ENCODE assay signal across 1 cellular context in genomic region chr20:652611-653109, GRCh38.
A peak's percentile ranks its signal among the peaks of the same experiment; 100 is the strongest.
TF ChIP-seq lines count a peak whose summit lies in the region.

No MANE protein-coding gene starts in this region.

TF ChIP-seq in HEK293, 187 proteins besides CTCF, POLR2A, EP300 and RAD21 (continued from another document and continues in another):
- TF ChIP-seq TSHZ1 (tag by site-specific recombination; IDR thresholded peaks at IDR 0.05; ENCODE audit: borderline replicate concordance) (no peak), ZNF175 (tag by site-specific recombination; IDR thresholded peaks at IDR 0.05) (no peak), HOXA7 (CRISPR knock-in tag; IDR thresholded peaks at IDR 0.05; ENCODE audit: borderline replicate concordance) (no peak), SALL2 (tag by site-specific recombination; IDR thresholded peaks at IDR 0.05; ENCODE audit: borderline replicate concordance) (no peak), ZNF221 (tag by site-specific recombination; IDR thresholded peaks at IDR 0.05; ENCODE audit: borderline replicate concordance) (no peak), ZNF202 (tag by site-specific recombination; IDR thresholded peaks at IDR 0.05; ENCODE audit: borderline replicate concordance) (no peak), SCRT2 (tag by site-specific recombination; IDR thresholded peaks at IDR 0.05) (no peak), ZNF350 (tag by site-specific recombination; IDR thresholded peaks at IDR 0.05) (no peak), ZBTB11 (tag by site-specific recombination; conservative IDR thresholded peaks at IDR 0.05; ENCODE audit: low read depth) (0 out of 2 replicates have a peak, but pooled peaks have one; percentile 18), ZFHX2 (tag by site-specific recombination; conservative IDR thresholded peaks at IDR 0.05) (no peak), ZBTB7A (tag by site-specific recombination; IDR thresholded peaks at IDR 0.05; ENCODE audit: low read depth) (0 out of 2 replicates have a peak, but pooled peaks have one; percentile 24), ZNF692 (tag by site-specific recombination; IDR thresholded peaks at IDR 0.05) (peak; percentile 75), ZNF449 (tag by site-specific recombination; IDR thresholded peaks at IDR 0.05) (no peak), ZNF596 (tag by site-specific recombination; IDR thresholded peaks at IDR 0.05) (no peak), ZNF354C (tag by site-specific recombination; IDR thresholded peaks at IDR 0.05; ENCODE audit: borderline replicate concordance, low read depth) (no peak), ZFP3 (tag by site-specific recombination; IDR thresholded peaks at IDR 0.05; ENCODE audit: low read depth) (no peak), KLF9 (tag by site-specific recombination; IDR thresholded peaks at IDR 0.05; ENCODE audit: low read depth) (no peak), REPIN1 (tag by site-specific recombination; IDR thresholded peaks at IDR 0.05; ENCODE audit: low read depth) (0 out of 2 replicates have a peak, but pooled peaks have one; percentile 14), ZNF610 (tag by site-specific recombination; IDR thresholded peaks at IDR 0.05; ENCODE audit: borderline replicate concordance) (no peak), OSR2 (tag by site-specific recombination; IDR thresholded peaks at IDR 0.05) (no peak), ZNF664 (tag by site-specific recombination; IDR thresholded peaks at IDR 0.05) (no peak), ZNF26 (tag by site-specific recombination; IDR thresholded peaks at IDR 0.05) (no peak), TRIM28 (IDR thresholded peaks at IDR 0.05; ENCODE audit: borderline replicate concordance, low read length) (no peak), ZNF266 (tag by site-specific recombination; IDR thresholded peaks at IDR 0.05; ENCODE audit: low read depth) (no peak), ZNF391 (tag by site-specific recombination; IDR thresholded peaks at IDR 0.05; ENCODE audit: borderline replicate concordance, low read depth) (no peak), ZNF416 (tag by site-specific recombination; IDR thresholded peaks at IDR 0.05) (no peak), ZBTB1 (tag by site-specific recombination; IDR thresholded peaks at IDR 0.05) (no peak), ZNF248 (tag by site-specific recombination; IDR thresholded peaks at IDR 0.05) (no peak), ZNF624 (tag by site-specific recombination; IDR thresholded peaks at IDR 0.05) (no peak), ZNF830 (tag by site-specific recombination; IDR thresholded peaks at IDR 0.05; ENCODE audit: low read depth) (no peak), ZNF473 (tag by site-specific recombination; IDR thresholded peaks at IDR 0.05) (no peak), ZNF530 (tag by site-specific recombination; IDR thresholded peaks at IDR 0.05; ENCODE audit: low read depth) (no peak), ZNF571 (tag by site-specific recombination; IDR thresholded peaks at IDR 0.05) (no peak)
- TF ChIP-seq, protein P1, sequence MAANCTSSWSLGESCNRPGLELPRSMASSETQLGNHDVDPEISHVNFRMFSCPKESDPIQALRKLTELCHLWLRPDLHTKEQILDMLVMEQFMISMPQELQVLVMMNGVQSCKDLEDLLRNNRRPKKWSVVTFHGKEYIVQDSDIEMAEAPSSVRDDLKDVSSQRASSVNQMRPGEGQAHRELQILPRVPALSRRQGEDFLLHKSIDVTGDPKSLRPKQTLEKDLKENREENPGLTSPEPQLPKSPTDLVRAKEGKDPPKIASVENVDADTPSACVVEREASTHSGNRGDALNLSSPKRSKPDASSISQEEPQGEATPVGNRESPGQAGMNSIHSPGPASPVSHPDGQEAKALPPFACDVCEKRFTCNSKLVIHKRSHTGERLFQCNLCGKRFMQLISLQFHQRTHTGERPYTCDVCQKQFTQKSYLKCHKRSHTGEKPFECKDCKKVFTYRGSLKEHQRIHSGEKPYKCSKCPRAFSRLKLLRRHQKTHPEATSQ (tag by site-specific recombination; IDR thresholded peaks at IDR 0.05) = peak; percentile 37; the same call in 1 of the 2 replicates
- TF ChIP-seq, protein P2, sequence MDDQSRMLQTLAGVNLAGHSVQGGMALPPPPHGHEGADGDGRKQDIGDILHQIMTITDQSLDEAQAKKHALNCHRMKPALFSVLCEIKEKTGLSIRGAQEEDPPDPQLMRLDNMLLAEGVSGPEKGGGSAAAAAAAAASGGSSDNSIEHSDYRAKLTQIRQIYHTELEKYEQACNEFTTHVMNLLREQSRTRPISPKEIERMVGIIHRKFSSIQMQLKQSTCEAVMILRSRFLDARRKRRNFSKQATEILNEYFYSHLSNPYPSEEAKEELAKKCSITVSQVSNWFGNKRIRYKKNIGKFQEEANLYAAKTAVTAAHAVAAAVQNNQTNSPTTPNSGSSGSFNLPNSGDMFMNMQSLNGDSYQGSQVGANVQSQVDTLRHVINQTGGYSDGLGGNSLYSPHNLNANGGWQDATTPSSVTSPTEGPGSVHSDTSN (CRISPR knock-in tag; IDR thresholded peaks at IDR 0.05) = no peak
- TF ChIP-seq, protein P3, sequence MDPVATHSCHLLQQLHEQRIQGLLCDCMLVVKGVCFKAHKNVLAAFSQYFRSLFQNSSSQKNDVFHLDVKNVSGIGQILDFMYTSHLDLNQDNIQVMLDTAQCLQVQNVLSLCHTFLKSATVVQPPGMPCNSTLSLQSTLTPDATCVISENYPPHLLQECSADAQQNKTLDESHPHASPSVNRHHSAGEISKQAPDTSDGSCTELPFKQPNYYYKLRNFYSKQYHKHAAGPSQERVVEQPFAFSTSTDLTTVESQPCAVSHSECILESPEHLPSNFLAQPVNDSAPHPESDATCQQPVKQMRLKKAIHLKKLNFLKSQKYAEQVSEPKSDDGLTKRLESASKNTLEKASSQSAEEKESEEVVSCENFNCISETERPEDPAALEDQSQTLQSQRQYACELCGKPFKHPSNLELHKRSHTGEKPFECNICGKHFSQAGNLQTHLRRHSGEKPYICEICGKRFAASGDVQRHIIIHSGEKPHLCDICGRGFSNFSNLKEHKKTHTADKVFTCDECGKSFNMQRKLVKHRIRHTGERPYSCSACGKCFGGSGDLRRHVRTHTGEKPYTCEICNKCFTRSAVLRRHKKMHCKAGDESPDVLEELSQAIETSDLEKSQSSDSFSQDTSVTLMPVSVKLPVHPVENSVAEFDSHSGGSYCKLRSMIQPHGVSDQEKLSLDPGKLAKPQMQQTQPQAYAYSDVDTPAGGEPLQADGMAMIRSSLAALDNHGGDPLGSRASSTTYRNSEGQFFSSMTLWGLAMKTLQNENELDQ (tag by site-specific recombination; IDR thresholded peaks at IDR 0.05; ENCODE audit: low read depth) = no peak
- TF ChIP-seq, protein P4, sequence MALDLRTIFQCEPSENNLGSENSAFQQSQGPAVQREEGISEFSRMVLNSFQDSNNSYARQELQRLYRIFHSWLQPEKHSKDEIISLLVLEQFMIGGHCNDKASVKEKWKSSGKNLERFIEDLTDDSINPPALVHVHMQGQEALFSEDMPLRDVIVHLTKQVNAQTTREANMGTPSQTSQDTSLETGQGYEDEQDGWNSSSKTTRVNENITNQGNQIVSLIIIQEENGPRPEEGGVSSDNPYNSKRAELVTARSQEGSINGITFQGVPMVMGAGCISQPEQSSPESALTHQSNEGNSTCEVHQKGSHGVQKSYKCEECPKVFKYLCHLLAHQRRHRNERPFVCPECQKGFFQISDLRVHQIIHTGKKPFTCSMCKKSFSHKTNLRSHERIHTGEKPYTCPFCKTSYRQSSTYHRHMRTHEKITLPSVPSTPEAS (tag by site-specific recombination; IDR thresholded peaks at IDR 0.05) = no peak
- TF ChIP-seq, protein P5, sequence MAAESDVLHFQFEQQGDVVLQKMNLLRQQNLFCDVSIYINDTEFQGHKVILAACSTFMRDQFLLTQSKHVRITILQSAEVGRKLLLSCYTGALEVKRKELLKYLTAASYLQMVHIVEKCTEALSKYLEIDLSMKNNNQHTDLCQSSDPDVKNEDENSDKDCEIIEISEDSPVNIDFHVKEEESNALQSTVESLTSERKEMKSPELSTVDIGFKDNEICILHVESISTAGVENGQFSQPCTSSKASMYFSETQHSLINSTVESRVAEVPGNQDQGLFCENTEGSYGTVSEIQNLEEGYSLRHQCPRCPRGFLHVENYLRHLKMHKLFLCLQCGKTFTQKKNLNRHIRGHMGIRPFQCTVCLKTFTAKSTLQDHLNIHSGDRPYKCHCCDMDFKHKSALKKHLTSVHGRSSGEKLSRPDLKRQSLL (tag by site-specific recombination; IDR thresholded peaks at IDR 0.05) = no peak
- TF ChIP-seq, protein P6, sequence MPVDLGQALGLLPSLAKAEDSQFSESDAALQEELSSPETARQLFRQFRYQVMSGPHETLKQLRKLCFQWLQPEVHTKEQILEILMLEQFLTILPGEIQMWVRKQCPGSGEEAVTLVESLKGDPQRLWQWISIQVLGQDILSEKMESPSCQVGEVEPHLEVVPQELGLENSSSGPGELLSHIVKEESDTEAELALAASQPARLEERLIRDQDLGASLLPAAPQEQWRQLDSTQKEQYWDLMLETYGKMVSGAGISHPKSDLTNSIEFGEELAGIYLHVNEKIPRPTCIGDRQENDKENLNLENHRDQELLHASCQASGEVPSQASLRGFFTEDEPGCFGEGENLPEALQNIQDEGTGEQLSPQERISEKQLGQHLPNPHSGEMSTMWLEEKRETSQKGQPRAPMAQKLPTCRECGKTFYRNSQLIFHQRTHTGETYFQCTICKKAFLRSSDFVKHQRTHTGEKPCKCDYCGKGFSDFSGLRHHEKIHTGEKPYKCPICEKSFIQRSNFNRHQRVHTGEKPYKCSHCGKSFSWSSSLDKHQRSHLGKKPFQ (tag by site-specific recombination; IDR thresholded peaks at IDR 0.05) = peak; percentile 17; the same call in 1 of the 2 replicates
